Comparison of ENCODE assay signal across 9 cellular contexts in the genomic region with DNA sequence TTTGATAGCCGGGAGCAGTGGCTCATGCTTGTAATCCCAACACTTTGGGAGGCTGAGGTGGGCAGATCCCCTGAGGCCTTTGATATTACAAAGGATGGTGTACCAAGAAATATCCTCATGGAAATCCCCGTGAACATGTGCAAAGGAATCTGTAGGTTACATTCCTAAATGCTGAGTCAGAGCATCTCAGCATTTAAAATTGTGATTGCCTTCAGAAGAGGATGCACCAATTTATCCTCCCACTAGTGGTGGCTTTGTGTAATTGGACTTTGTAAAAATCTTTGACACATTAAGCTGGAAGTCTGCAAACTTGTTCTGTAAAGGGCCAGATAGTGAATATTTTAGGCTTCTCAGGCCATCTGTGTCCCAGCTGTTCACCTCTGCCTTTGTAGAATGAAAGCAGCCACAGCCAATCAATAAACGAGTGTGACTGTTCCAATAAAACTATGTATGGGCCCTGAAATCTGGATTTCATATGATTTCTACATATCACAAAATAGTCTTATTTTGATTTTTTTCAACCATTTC. TPM values are rescaled to one million over a fixed set of nuclear protein-coding genes. Genes with fewer than 3 reads are reported as not detected.
DNase-seq lines count a peak whose midpoint lies in the region; ATAC-seq, FAIRE-seq and TF ChIP-seq lines count a peak whose summit lies in the region.
"Had no signal": no experiment of that assay in that cellular context is flagged by ENCODE, and none has a peak within 500 bp of the region (broad histone marks: within the 10 kb centered on the region; RNA-seq: fewer than 3 reads in every experiment).

No MANE protein-coding gene starts in this region.

- TF ChIP-seq RAD21 in HepG2 (CRISPR knock-in tag; IDR thresholded peaks at IDR 0.05), result no peak

- TF ChIP-seq EP300 in HepG2 (IDR thresholded peaks at IDR 0.05; ENCODE audit: low read depth in 2 of 2, low read length in 2 of 2), result no peak
- TF ChIP-seq EP300 in HepG2 (CRISPR knock-in tag; IDR thresholded peaks at IDR 0.05; ENCODE audit: borderline replicate concordance), result no peak

- WGBS in HepG2 (ENCODE audit: low lambda C conversion rate), result 69% methylated on average over 3 of the region's 3 CpGs

- ATAC-seq in HepG2, result peak; percentile 88
- ATAC-seq in GM18519 (IDR thresholded peaks at IDR 0.05; ENCODE audit: low FRiP score, unreplicated experiment), result no peak

- H3K79me2 ChIP-seq in HepG2 (ENCODE audit: insufficient read depth, low read length), result peaks cover 4% of the 10 kb centered on the region

- CTCF ChIA-PET in HepG2 (lab: Yijun Ruan, JAX; ENCODE audit: low intra/inter-chr PET ratio, low total read pairs), result interaction anchor here (1.2 kb wide), 1 partner anchor 281 kb away, joined by 7 read pairs; no protein-coding TSS in a partner anchor

- FAIRE-seq in HepG2 (lab: Jason Lieb, UNC), result peak; percentile 63
- FAIRE-seq: colon had no signal

- in situ Hi-C loops in HAP-1 (cut with MboI; ENCODE audit: low sequenced_read_pairs) (no loop called here), HepG2 (cut with HindIII; ENCODE audit: extremely low pct_ligation_motif_present, low pct_unique_long_range_greater_than_20kb) (no loop called here)

- peak; percentile 27 for DNase-seq in NOMO-1 treated with DMSO at 0.1 percent for 48 hours (lab: John Stamatoyannopoulos, UW; ENCODE audit: unreplicated experiment)
- no peak for DNase-seq in NOMO-1 treated with dmso at 0.1 percent for 144 hours (lab: John Stamatoyannopoulos, UW; ENCODE audit: unreplicated experiment)
- peak; percentile 66 to 82 for DNase-seq in HAP-1 (ENCODE audit: low spot score in 2 of 2)
- peak; percentile 52 for DNase-seq in NCI-H69 (lab: John Stamatoyannopoulos, UW)
- DNase-seq in central memory CD4-positive, alpha-beta T cell, result peak; percentile 1
- peak; percentile 88 for DNase-seq in HepG2 (ENCODE audit: low spot score)
- no peak for DNase-seq in NCI-H187 (lab: John Stamatoyannopoulos, UW)

- POLR2A ChIA-PET in HepG2 (lab: Yijun Ruan, JAX), result interaction anchor here (1.0 to 4.4 kb wide), 4 partner anchors 12 to 65 kb away, joined by 4 to 27 read pairs (median 7); a partner anchor contains a TSS

- intact Hi-C loops in HepG2 (cut with micrococcal nuclease; ENCODE audit: unreplicated experiment), result loop anchor here (1.0 kb wide), 2 partner anchors 36 to 281 kb away; a partner anchor contains a TSS

- H3K4me3 ChIP-seq in HAP-1 (no peak overlapping the region), HepG2 (replicated peaks in 1 of 3; ENCODE audit: insufficient read depth in 1 of 3, low read depth in 2 of 3, low read length in 3 of 3) (no peak overlapping the region)

- H3K9ac ChIP-seq in HepG2 (ENCODE audit: insufficient read depth, low read depth, low read length), result no peak overlapping the region

- no peak overlapping the region for H2AFZ ChIP-seq in HepG2 (ENCODE audit: low read length)

- no peak overlapping the region for H3K4me2 ChIP-seq in HepG2 (ENCODE audit: low read depth, low read length)

- H4K20me1 ChIP-seq in HepG2 (ENCODE audit: insufficient read depth, low read length), result no peaks in the 10 kb centered on the region

- H3K27me3 ChIP-seq in HAP-1 (ENCODE audit: low read depth) (no peaks in the 10 kb centered on the region), HepG2 (ENCODE audit: control insufficient read depth in 1 of 2, insufficient read depth in 2 of 2, low read length in 2 of 2) (no peaks in the 10 kb centered on the region)

- TF ChIP-seq CTCF in HepG2 (CRISPR knock-in tag; IDR thresholded peaks at IDR 0.05), result peak; percentile 33

- peaks cover 2% of the 10 kb centered on the region; the same call in 1 of the 2 replicates for H3K4me1 ChIP-seq in HAP-1
- H3K4me1 ChIP-seq in HepG2 (ENCODE audit: insufficient read depth, low read length), result peaks cover 26% of the 10 kb centered on the region

- peak overlapping the region; percentile 5 for H3K27ac ChIP-seq in HepG2 (ENCODE audit: extremely low read length, insufficient read depth, low read length)

- H3K36me3 ChIP-seq in HAP-1 (replicated peaks), result peaks cover 40% of the 10 kb centered on the region
- peaks cover 14 to 55% of the 10 kb centered on the region in 2 experiments for H3K36me3 ChIP-seq in HepG2 (replicated peaks in 1 of 2; ENCODE audit: control insufficient read depth in 1 of 2, insufficient read depth in 2 of 2, low read length in 2 of 2)

- no peaks in the 10 kb centered on the region for H3K9me3 ChIP-seq in HAP-1
- no peaks in the 10 kb centered on the region for H3K9me3 ChIP-seq in HepG2 (ENCODE audit: low read length)

- no peak for TF ChIP-seq POLR2A in HepG2 (IDR thresholded peaks at IDR 0.05; ENCODE audit: insufficient read depth in 1 of 2, low read depth in 2 of 2, low read length in 2 of 2)

- no TSS peak for BruUV-seq in HepG2 (replicated peaks; lab: Mats Ljungman, UMichigan)

TF ChIP-seq in HepG2, 621 proteins besides CTCF, POLR2A, EP300 and RAD21 (continues in another document):
- TF ChIP-seq, protein P1, sequence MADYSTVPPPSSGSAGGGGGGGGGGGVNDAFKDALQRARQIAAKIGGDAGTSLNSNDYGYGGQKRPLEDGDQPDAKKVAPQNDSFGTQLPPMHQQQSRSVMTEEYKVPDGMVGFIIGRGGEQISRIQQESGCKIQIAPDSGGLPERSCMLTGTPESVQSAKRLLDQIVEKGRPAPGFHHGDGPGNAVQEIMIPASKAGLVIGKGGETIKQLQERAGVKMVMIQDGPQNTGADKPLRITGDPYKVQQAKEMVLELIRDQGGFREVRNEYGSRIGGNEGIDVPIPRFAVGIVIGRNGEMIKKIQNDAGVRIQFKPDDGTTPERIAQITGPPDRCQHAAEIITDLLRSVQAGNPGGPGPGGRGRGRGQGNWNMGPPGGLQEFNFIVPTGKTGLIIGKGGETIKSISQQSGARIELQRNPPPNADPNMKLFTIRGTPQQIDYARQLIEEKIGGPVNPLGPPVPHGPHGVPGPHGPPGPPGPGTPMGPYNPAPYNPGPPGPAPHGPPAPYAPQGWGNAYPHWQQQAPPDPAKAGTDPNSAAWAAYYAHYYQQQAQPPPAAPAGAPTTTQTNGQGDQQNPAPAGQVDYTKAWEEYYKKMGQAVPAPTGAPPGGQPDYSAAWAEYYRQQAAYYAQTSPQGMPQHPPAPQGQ (CRISPR knock-in tag; IDR thresholded peaks at IDR 0.05; ENCODE audit: borderline replicate concordance), result no peak
- TF ChIP-seq NR2F1 (CRISPR knock-in tag; IDR thresholded peaks at IDR 0.05) (no peak), ZNF317 (CRISPR knock-in tag; IDR thresholded peaks at IDR 0.05) (no peak), ATAD3A (CRISPR knock-in tag; IDR thresholded peaks at IDR 0.05) (no peak), JUN (CRISPR knock-in tag; IDR thresholded peaks at IDR 0.05) (peak; percentile 56; the same call in 1 of the 2 replicates), YEATS4 (CRISPR knock-in tag; IDR thresholded peaks at IDR 0.05; ENCODE audit: borderline replicate concordance) (no peak)

RNA-seq across cellular contexts. Expression of a gene that starts 11.8 kb away (rescaled TPM):
- total RNA-seq in HepG2 (2016; rRNA removed; fragmentation: Illumina TruSeq; extraction: Trizol), result 191 and 200 TPM in 2 replicates
- total RNA-seq in HepG2 (2016; cell fraction: cytosol; rRNA removed; fragmentation: Illumina TruSeq; extraction: Trizol; ENCODE audit: low read depth), result 220 and 308 TPM in 2 replicates
- 192 and 194 TPM in 2 replicates for total RNA-seq in HepG2 (2016; cell fraction: insoluble cytoplasmic fraction; rRNA removed; fragmentation: Illumina TruSeq; extraction: Trizol)
- total RNA-seq in HepG2 (2016; cell fraction: membrane; rRNA removed; fragmentation: Illumina TruSeq; extraction: Trizol), result 279 and 333 TPM in 2 replicates
- 116 and 125 TPM in 2 replicates for total RNA-seq in HepG2 (2016; cell fraction: nucleus; rRNA removed; fragmentation: Illumina TruSeq; extraction: Trizol)
- 86.9 and 133 TPM in 2 replicates for polyA plus RNA-seq in HepG2 (2011; rRNA removed)
- 90.3 and 110 TPM in 2 replicates for polyA plus RNA-seq in HepG2 (2011; cell fraction: cytosol; rRNA removed)
- 36.1 and 45.4 TPM in 2 replicates for polyA plus RNA-seq in HepG2 (2011; cell fraction: nucleus; rRNA removed)
- polyA plus RNA-seq in HepG2 (2012), result 61.8 and 116 TPM in 2 replicates
- 248 and 371 TPM in 2 replicates for polyA plus RNA-seq in HepG2 (2016; cell fraction: cytosol; fragmentation: Illumina TruSeq; extraction: Trizol; ENCODE audit: low read depth)
- polyA plus RNA-seq in HepG2 (2016; cell fraction: insoluble cytoplasmic fraction; fragmentation: Illumina TruSeq; extraction: Trizol; ENCODE audit: low read depth), result 171 and 177 TPM in 2 replicates
- polyA plus RNA-seq in HepG2 (2016; cell fraction: membrane; fragmentation: Illumina TruSeq; extraction: Trizol; ENCODE audit: low read depth), result 243 and 316 TPM in 2 replicates
- polyA plus RNA-seq in HepG2 (2016; cell fraction: nucleus; fragmentation: Illumina TruSeq; extraction: Trizol; ENCODE audit: insufficient read depth, low read depth), result 178 and 179 TPM in 2 replicates
- polyA minus RNA-seq in HepG2 (2011; rRNA and poly(A)+ RNA removed; ENCODE audit: low replicate concordance), result 57.9 and 63.5 TPM in 2 replicates
- 22.6 and 28.8 TPM in 2 replicates for polyA minus RNA-seq in HepG2 (2011; cell fraction: cytosol; rRNA and poly(A)+ RNA removed)
- polyA minus RNA-seq in HepG2 (2011; cell fraction: nucleus; rRNA and poly(A)+ RNA removed), result 64.8 and 69.5 TPM in 2 replicates

RNA-seq across cellular contexts. Expression of a gene that starts 36.5 kb away (rescaled TPM):
- 163 and 184 TPM in 2 replicates for total RNA-seq in HepG2 (2016; rRNA removed; fragmentation: Illumina TruSeq; extraction: Trizol)
- 87.4 and 106 TPM in 2 replicates for total RNA-seq in HepG2 (2016; cell fraction: cytosol; rRNA removed; fragmentation: Illumina TruSeq; extraction: Trizol; ENCODE audit: low read depth)
- 172 and 188 TPM in 2 replicates for total RNA-seq in HepG2 (2016; cell fraction: insoluble cytoplasmic fraction; rRNA removed; fragmentation: Illumina TruSeq; extraction: Trizol)
- total RNA-seq in HepG2 (2016; cell fraction: membrane; rRNA removed; fragmentation: Illumina TruSeq; extraction: Trizol), result 122 and 141 TPM in 2 replicates
- total RNA-seq in HepG2 (2016; cell fraction: nucleus; rRNA removed; fragmentation: Illumina TruSeq; extraction: Trizol), result 137 and 149 TPM in 2 replicates
- 157 and 184 TPM in 2 replicates for polyA plus RNA-seq in HepG2 (2011; rRNA removed)
- 179 and 195 TPM in 2 replicates for polyA plus RNA-seq in HepG2 (2011; cell fraction: cytosol; rRNA removed)
- 50.7 TPM in 2 replicates for polyA plus RNA-seq in HepG2 (2011; cell fraction: nucleus; rRNA removed)
- polyA plus RNA-seq in HepG2 (2012), result 127 and 151 TPM in 2 replicates
- 93.8 and 119 TPM in 2 replicates for polyA plus RNA-seq in HepG2 (2016; cell fraction: cytosol; fragmentation: Illumina TruSeq; extraction: Trizol; ENCODE audit: low read depth)
- 155 and 169 TPM in 2 replicates for polyA plus RNA-seq in HepG2 (2016; cell fraction: insoluble cytoplasmic fraction; fragmentation: Illumina TruSeq; extraction: Trizol; ENCODE audit: low read depth)
- 116 and 139 TPM in 2 replicates for polyA plus RNA-seq in HepG2 (2016; cell fraction: membrane; fragmentation: Illumina TruSeq; extraction: Trizol; ENCODE audit: low read depth)
- 215 and 223 TPM in 2 replicates for polyA plus RNA-seq in HepG2 (2016; cell fraction: nucleus; fragmentation: Illumina TruSeq; extraction: Trizol; ENCODE audit: insufficient read depth, low read depth)
- 101 and 129 TPM in 2 replicates for polyA minus RNA-seq in HepG2 (2011; rRNA and poly(A)+ RNA removed; ENCODE audit: low replicate concordance)
- polyA minus RNA-seq in HepG2 (2011; cell fraction: cytosol; rRNA and poly(A)+ RNA removed), result 36.3 and 44.5 TPM in 2 replicates
- 24.2 and 24.3 TPM in 2 replicates for polyA minus RNA-seq in HepG2 (2011; cell fraction: nucleus; rRNA and poly(A)+ RNA removed)

Comparison
In these comparisons a context has a peak if more than half of its experiments do, and no peak if none do; other contexts are left out.
1. DNase-seq: peak in NOMO-1 treated with DMSO at 0.1 percent for 48 hours (single experiment), HAP-1 (2 of 2), NCI-H69 (single experiment), central memory CD4-positive, alpha-beta T cell (single experiment) and HepG2 (single experiment); none in NOMO-1 treated with dmso at 0.1 percent for 144 hours (single experiment) and NCI-H187 (0 of 2).